Comparison of ENCODE assay signal across 20 cellular contexts in genomic region chr18:48957136-48957535, GRCh38. TPM values are rescaled to one million over a fixed set of nuclear protein-coding genes. Genes with fewer than 3 reads are reported as not detected.
A peak's percentile ranks its signal among the peaks of the same experiment; 100 is the strongest.
DNase-seq lines count a peak whose midpoint lies in the region; ATAC-seq and TF ChIP-seq lines count a peak whose summit lies in the region.
"Had no signal": no experiment of that assay in that cellular context is flagged by ENCODE, and none has a peak within 500 bp of the region (broad histone marks: within the 10 kb centered on the region; RNA-seq: fewer than 3 reads in every experiment).

No MANE protein-coding gene starts in this region.

- no peak for TF ChIP-seq POLR2A in sigmoid colon (IDR thresholded peaks at IDR 0.05)

- peak overlapping the region; percentile 85 for H3K27ac ChIP-seq in left ventricle myocardium inferior (replicated peaks)
- H3K27ac ChIP-seq in heart right ventricle: peak overlapping the region in 2 of 10 donors; percentile 75 to 78
- peak overlapping the region; percentile 44 for H3K27ac ChIP-seq in fibroblast of lung (ENCODE audit: insufficient read depth, low read length)
- H3K27ac ChIP-seq in sigmoid colon: peak overlapping the region; percentile 69 to 96 (median 85)
- H3K27ac ChIP-seq in caudate nucleus (ENCODE audit: low read depth, low read length): no peak overlapping the region
- H3K27ac ChIP-seq in dorsolateral prefrontal cortex: no peak overlapping the region
- H3K27ac ChIP-seq: KMS-11, testis had no signal

- H3K4me3 ChIP-seq in left ventricle myocardium inferior (no peak overlapping the region), heart right ventricle (no peak overlapping the region), fibroblast of lung (replicated peaks in 1 of 4; ENCODE audit: control extremely low read depth in 1 of 4, insufficient read depth in 1 of 4, low read depth in 3 of 4, low read length in 4 of 4) (no peak overlapping the region), sigmoid colon (no peak overlapping the region), dorsolateral prefrontal cortex (no peak overlapping the region)
- H3K4me3 ChIP-seq: testis had no signal

- H3K36me3 ChIP-seq in left ventricle myocardium inferior (no peaks in the 10 kb centered on the region), heart right ventricle (no peaks in the 10 kb centered on the region), fibroblast of lung (ENCODE audit: control insufficient read depth, insufficient read depth, low read length) (no peaks in the 10 kb centered on the region), sigmoid colon (no peaks in the 10 kb centered on the region)

- no peaks in the 10 kb centered on the region for H3K27me3 ChIP-seq in left ventricle myocardium inferior (ENCODE audit: low read depth)
- H3K27me3 ChIP-seq in heart right ventricle: no peaks in the 10 kb centered on the region
- H3K27me3 ChIP-seq in fibroblast of lung (ENCODE audit: control insufficient read depth, insufficient read depth, low read length): no peaks in the 10 kb centered on the region
- H3K27me3 ChIP-seq in sigmoid colon: no peaks in the 10 kb centered on the region
- no peaks in the 10 kb centered on the region for H3K27me3 ChIP-seq in dorsolateral prefrontal cortex
- H3K27me3 ChIP-seq: testis had no signal

- no peak overlapping the region for H3K4me2 ChIP-seq in fibroblast of lung (ENCODE audit: extremely low read depth, insufficient read depth, low read length)
- H3K4me2 ChIP-seq: KMS-11 had no signal

- peaks cover 50% of the 10 kb centered on the region for H3K4me1 ChIP-seq in left ventricle myocardium inferior
- H3K4me1 ChIP-seq in heart right ventricle: peaks cover 5 to 52% (median 31%) of the 10 kb centered on the region in 9 donors
- peaks cover 20% of the 10 kb centered on the region for H3K4me1 ChIP-seq in fibroblast of lung (ENCODE audit: control insufficient read depth, extremely low read depth, insufficient read depth, low read length)
- H3K4me1 ChIP-seq in sigmoid colon: peaks cover 0 to 44% (median 34%) of the 10 kb centered on the region in 4 donors

- intact Hi-C loops in left ventricle myocardium inferior (cut with micrococcal nuclease): no loop called here
- intact Hi-C loops in heart right ventricle (cut with DNase I): loop anchor here in 3 of 10 donors (10.0 kb wide), 4 partner anchors 182 to 242 kb away; no protein-coding TSS in a partner anchor
- intact Hi-C loops in sigmoid colon (cut with DNase I): loop anchor here (10.0 kb wide), 1 partner anchor 1328 kb away; the partner anchor contains the start of genes CXXC1 and MBD1
- intact Hi-C loops in dorsolateral prefrontal cortex (cut with DNase I): loop anchor here in 1 of 2 donors (10.0 kb wide), 1 partner anchor 278 kb away; no protein-coding TSS in a partner anchor

- TF ChIP-seq EP300 in sigmoid colon (IDR thresholded peaks at IDR 0.05): no peak

- TF ChIP-seq CTCF in left ventricle myocardium inferior (IDR thresholded peaks at IDR 0.05; ENCODE audit: borderline replicate concordance) (no peak), heart right ventricle (IDR thresholded peaks at IDR 0.05) (no peak), fibroblast of lung (conservative IDR thresholded peaks at IDR 0.05 in 1 of 2, IDR thresholded peaks at IDR 0.05 in 1 of 2; ENCODE audit: low read depth in 1 of 2, low read length in 2 of 2) (no peak), sigmoid colon (IDR thresholded peaks at IDR 0.05) (no peak), dorsolateral prefrontal cortex (IDR thresholded peaks at IDR 0.05 in 54 of 56, conservative IDR thresholded peaks at IDR 0.05 in 2 of 56; ENCODE audit: low read depth in 1 of 56, partially characterized antibody in 56 of 56) (no peak)

- no peak for ATAC-seq in heart right ventricle
- no peak for ATAC-seq in HG02642 (IDR thresholded peaks at IDR 0.05; ENCODE audit: poor library complexity, unreplicated experiment)
- ATAC-seq: HCT116 had no signal

- no peak overlapping the region for H2AFZ ChIP-seq in fibroblast of lung (ENCODE audit: low read length)

- H3K79me2 ChIP-seq in fibroblast of lung (ENCODE audit: control insufficient read depth, insufficient read depth, low read length): no peaks in the 10 kb centered on the region

- H3K9me3 ChIP-seq in left ventricle myocardium inferior (replicated peaks): no peaks in the 10 kb centered on the region
- H3K9me3 ChIP-seq in heart right ventricle: no peaks in the 10 kb centered on the region
- no peaks in the 10 kb centered on the region for H3K9me3 ChIP-seq in fibroblast of lung (ENCODE audit: control insufficient read depth, insufficient read depth, low read depth, low read length)
- H3K9me3 ChIP-seq in sigmoid colon: no peaks in the 10 kb centered on the region
- H3K9me3 ChIP-seq: testis had no signal

- WGBS in heart right ventricle, 2 donors: 77 to 86% methylated on average over 8 of the region's 8 CpGs
- 77 to 84% methylated on average over 8 of the region's 8 CpGs for WGBS in sigmoid colon, 2 donors

- no peak overlapping the region for H3K9ac ChIP-seq in fibroblast of lung (ENCODE audit: insufficient read depth, low read length)
- H3K9ac ChIP-seq: KMS-11 had no signal

- H4K20me1 ChIP-seq in fibroblast of lung (ENCODE audit: control insufficient read depth, extremely low read depth, insufficient read depth, low read length): no peaks in the 10 kb centered on the region

- no peak for DNase-seq in left ventricle myocardium inferior
- DNase-seq in heart right ventricle: no peak
- DNase-seq in fibroblast of lung (ENCODE audit: low read depth in 2 of 2): no peak
- DNase-seq in sigmoid colon: no peak
- no peak for DNase-seq in caudate nucleus (lab: John Stamatoyannopoulos, UW)
- DNase-seq in NCI-H1417 (lab: John Stamatoyannopoulos, UW): no peak
- no peak for DNase-seq in dorsolateral prefrontal cortex
- DNase-seq: activated CD4-positive, alpha-beta T cell treated with anti-CD3 and anti-CD28 coated beads for 1 hour; activated gamma-delta T cell treated with Interleukin-2 at 50 U/mL for 16 hours; CD4-positive, CD25-positive, alpha-beta regulatory T cell; DMS53; islet precursor cell; NCI-H1092 treated with DMSO at 0.1 percent for 48 hours; NCI-H526; SIG-M5; stimulated activated CD4-positive, alpha-beta T cell treated with anti-CD3 and anti-CD28 coated beads, Interleukin-4, amount 100 ng/mL, for 24 hours; testis had no signal

RNA-seq across cellular contexts. Expression of gene SMAD7, which starts 6.4 kb away (rescaled TPM):
- total RNA-seq in left ventricle myocardium inferior: 19.3 TPM
- total RNA-seq in heart right ventricle: 10 to 100 TPM; 15.4 to 28.6 (median 19.9) TPM
- 10 to 100 TPM in 1 of 2 donors, 1 to 10 TPM in 1; 6.7 to 18.7 TPM for polyA plus RNA-seq in heart right ventricle
- 16.3 and 23.1 TPM in 2 replicates for total RNA-seq in fibroblast of lung
- polyA plus RNA-seq in fibroblast of lung: 6.1 and 8.1 TPM in 2 replicates
- polyA plus RNA-seq in fibroblast of lung (2012): 5.0 and 7.1 TPM in 2 replicates
- 14.3 and 26.8 TPM in 2 replicates for polyA minus RNA-seq in fibroblast of lung (ENCODE audit: low replicate concordance)
- 10 to 100 TPM; 13.2 to 29.1 (median 21.5) TPM for total RNA-seq in sigmoid colon
- polyA plus RNA-seq in sigmoid colon: 10 to 100 TPM; 16.8 to 19.0 (median 18.3) TPM
- total RNA-seq in dorsolateral prefrontal cortex: 10 to 100 TPM; 14.2 to 34.2 (median 23.6) TPM

Comparison
In these comparisons a context has a peak if more than half of its experiments do, and no peak if none do; other contexts are left out.
1. H3K27ac ChIP-seq: peak in left ventricle myocardium inferior (single experiment), fibroblast of lung (single experiment) and sigmoid colon (4 of 4); none in caudate nucleus (single experiment) and dorsolateral prefrontal cortex (0 of 59).